Comparison of ENCODE assay signal across 8 cellular contexts in genomic region chr12:54853933-54854538, GRCh38. TPM values are rescaled to one million over a fixed set of nuclear protein-coding genes. Genes with fewer than 3 reads are reported as not detected.
A peak's percentile ranks its signal among the peaks of the same experiment; 100 is the strongest.
DNase-seq lines count a peak whose midpoint lies in the region; ATAC-seq, FAIRE-seq and TF ChIP-seq lines count a peak whose summit lies in the region.

Gene MUCL1, plus strand, starts transcription at chr12:54854516. Its CDS starts 67 bp downstream, at chr12:54854583.

- ATAC-seq in sciatic nerve: peak; percentile 78

- DNase-seq in GM04503 (ENCODE audit: low read depth): peak; percentile 9
- peak; percentile 68 for DNase-seq in H4 (ENCODE audit: low spot score)
- peak; percentile 22 for DNase-seq in RCC 7860 (ENCODE audit: low spot score)
- peak; percentile 39 for DNase-seq in activated T-helper 1 cell treated with Interleukin-2 at 50 U/mL for 16 hours (ENCODE audit: low read depth)
- DNase-seq in germinal center (ENCODE audit: low spot score): peak; percentile 62
- peak; percentile 66 for DNase-seq in sciatic nerve (ENCODE audit: low spot score)
- DNase-seq in cerebellum (ENCODE audit: low spot score): no peak

- no peak for FAIRE-seq in RCC 7860 (lab: Jason Lieb, UNC)

- intact Hi-C loops in sciatic nerve (cut with DNase I): no loop called here

- TF ChIP-seq CTCF in LNCAP (IDR thresholded peaks at IDR 0.05): peak; percentile 89

RNA-seq across cellular contexts. Expression of gene MUCL1, which starts in this region (rescaled TPM):
- not detected in 2 replicates for total RNA-seq in H4 (2014; rRNA removed; shearing (Covaris generic))
- total RNA-seq in sciatic nerve (not detected), cerebellum (not detected)

Comparison
In these comparisons a context has a peak if more than half of its experiments do, and no peak if none do; other contexts are left out.
1. Peak in DNase-seq in H4; RNA of the gene not detected or under 1 TPM.
2. Peak in DNase-seq and ATAC-seq in sciatic nerve; RNA of the gene not detected or under 1 TPM.